In the genomic region with DNA sequence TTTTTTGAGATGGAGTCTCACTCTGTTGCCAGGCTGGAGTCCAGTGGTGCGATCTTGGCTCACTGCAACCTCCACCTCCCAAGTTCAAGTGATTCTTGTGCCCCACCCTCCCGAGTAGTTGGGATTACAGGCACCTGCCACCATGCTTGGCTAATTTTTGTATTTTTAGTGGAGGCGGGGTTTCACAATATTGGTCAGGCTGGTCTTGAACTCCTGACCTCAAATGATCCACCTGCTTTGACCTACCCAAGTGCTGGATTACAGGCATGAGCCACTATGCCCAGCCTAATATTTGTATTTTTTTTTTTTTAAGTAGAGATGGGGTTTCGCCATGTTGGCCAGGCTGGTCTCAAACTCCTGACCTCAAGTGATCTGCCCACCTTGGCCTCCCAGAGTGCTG, we compare ENCODE assay signal across 13 cellular contexts. TPM values are rescaled to one million over a fixed set of nuclear protein-coding genes. Genes with fewer than 3 reads are reported as not detected.
"Had no signal": no experiment of that assay in that cellular context is flagged by ENCODE, and none has a peak within 500 bp of the region (broad histone marks: within the 10 kb centered on the region; RNA-seq: fewer than 3 reads in every experiment).

No MANE protein-coding gene starts in this region.

RNA-seq across cellular contexts. Expression of a gene that starts 15.0 kb away (rescaled TPM):
- total RNA-seq: activated B cell treated with CpG ODN at 0.5 μM for 24 hours; activated CD4-positive, alpha-beta memory T cell treated with anti-CD3 and anti-CD28 coated beads, Interleukin-2, amount 10 ng/mL, durations not matched to agents 7 days and 5 days; activated CD4-positive, alpha-beta T cell treated with anti-CD3 and anti-CD28 coated beads, Interleukin-2, amount 10 ng/mL, durations not matched to agents 24 days and 14 days; activated CD4-positive, alpha-beta T cell treated with anti-CD3 and anti-CD28 coated beads, Interleukin-2, amount 10 ng/mL, durations not matched to agents 7 days and 5 days; activated CD8-positive, alpha-beta memory T cell treated with anti-CD3 and anti-CD28 coated beads for 36 hours; activated CD8-positive, alpha-beta memory T cell treated with anti-CD3 and anti-CD28 coated beads, Interleukin-2, amount 10 ng/mL, durations not matched to agents 7 days and 5 days; activated CD8-positive, alpha-beta T cell treated with anti-CD3 and anti-CD28 coated beads for 36 hours; activated CD8-positive, alpha-beta T cell treated with anti-CD3 and anti-CD28 coated beads, Interleukin-2, amount 10 ng/mL, durations not matched to agents 7 days and 5 days; T-helper 1 cell treated with Interleukin-12 subunit alpha and Interleukin-12 subunit beta and Interleukin-4 antibody, amounts not matched to agents 30 ng/mL and 1 ng/mL, for 36 hours had no signal

RNA-seq across cellular contexts. Expression of a gene that starts 38.6 kb away (rescaled TPM):
- total RNA-seq: activated B cell treated with CpG ODN at 0.5 μM for 24 hours; activated CD4-positive, alpha-beta memory T cell treated with anti-CD3 and anti-CD28 coated beads for 36 hours; activated CD4-positive, alpha-beta memory T cell treated with anti-CD3 and anti-CD28 coated beads, Interleukin-2, amount 10 ng/mL, durations not matched to agents 7 days and 5 days; activated CD4-positive, alpha-beta T cell treated with anti-CD3 and anti-CD28 coated beads, Interleukin-2, amount 10 ng/mL, durations not matched to agents 24 days and 14 days; activated CD4-positive, alpha-beta T cell treated with anti-CD3 and anti-CD28 coated beads, Interleukin-2, amount 10 ng/mL, durations not matched to agents 7 days and 5 days; activated CD8-positive, alpha-beta memory T cell treated with anti-CD3 and anti-CD28 coated beads for 36 hours; activated CD8-positive, alpha-beta memory T cell treated with anti-CD3 and anti-CD28 coated beads, Interleukin-2, amount 10 ng/mL, durations not matched to agents 7 days and 5 days; activated CD8-positive, alpha-beta T cell treated with anti-CD3 and anti-CD28 coated beads for 36 hours; activated CD8-positive, alpha-beta T cell treated with anti-CD3 and anti-CD28 coated beads, Interleukin-2, amount 10 ng/mL, durations not matched to agents 7 days and 5 days; T-cell; T-helper 1 cell treated with Interleukin-12 subunit alpha and Interleukin-12 subunit beta and Interleukin-4 antibody, amounts not matched to agents 30 ng/mL and 1 ng/mL, for 36 hours; T-helper 17 cell; T-helper 2 cell treated with Interferon-gamma antibody and Interleukin-4, amounts not matched to agents 100 ng/mL and 5 ng/mL, for 36 hours had no signal
